ENCODE assay signal across 1 cellular context in the genomic region with DNA sequence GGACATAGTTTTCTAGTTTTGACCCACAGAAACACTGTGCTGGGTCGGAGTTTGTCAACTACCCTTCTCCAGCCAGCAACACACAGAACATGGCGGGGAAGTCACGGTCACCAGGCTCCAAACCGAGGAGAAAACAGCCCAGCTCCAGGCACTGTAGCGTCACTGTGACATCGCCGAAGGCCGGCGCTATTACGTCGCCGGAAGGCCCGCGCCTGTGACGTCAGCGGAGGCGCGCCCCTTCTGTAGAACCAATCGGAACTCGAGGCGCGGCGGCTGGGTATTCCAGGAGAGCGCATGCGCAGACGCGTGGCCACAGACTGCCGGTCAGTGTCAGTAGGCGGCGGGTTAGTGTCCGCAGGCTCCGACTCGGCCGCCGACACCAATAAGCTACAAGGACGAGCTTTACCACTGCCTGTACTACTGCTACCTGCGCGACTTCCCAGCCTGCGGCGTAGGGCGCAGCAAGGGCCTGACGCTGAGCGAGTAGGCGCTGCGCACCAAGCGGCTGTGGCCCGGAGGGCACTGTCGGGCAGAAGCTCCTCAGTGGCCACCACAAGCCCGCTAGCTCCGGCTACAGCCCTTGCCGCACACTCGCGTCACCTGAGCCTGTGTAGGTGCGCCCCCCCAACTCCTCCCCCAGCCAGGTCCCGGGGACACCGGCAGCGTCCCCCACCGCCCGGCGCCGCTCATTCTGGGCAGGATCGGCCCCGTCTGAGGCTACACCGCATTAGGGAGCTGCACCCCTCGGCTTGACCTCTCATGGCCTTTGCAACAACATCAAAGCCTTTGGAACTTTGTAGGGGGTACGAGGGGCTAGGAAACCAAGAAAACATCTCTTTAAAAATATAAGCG.
TF ChIP-seq lines count a peak whose summit lies in the region.

No MANE protein-coding gene starts in this region.

TF ChIP-seq in HepG2, 621 proteins besides CTCF, POLR2A, EP300 and RAD21 (continued from another document and continues in another):
- TF ChIP-seq, protein P1, sequence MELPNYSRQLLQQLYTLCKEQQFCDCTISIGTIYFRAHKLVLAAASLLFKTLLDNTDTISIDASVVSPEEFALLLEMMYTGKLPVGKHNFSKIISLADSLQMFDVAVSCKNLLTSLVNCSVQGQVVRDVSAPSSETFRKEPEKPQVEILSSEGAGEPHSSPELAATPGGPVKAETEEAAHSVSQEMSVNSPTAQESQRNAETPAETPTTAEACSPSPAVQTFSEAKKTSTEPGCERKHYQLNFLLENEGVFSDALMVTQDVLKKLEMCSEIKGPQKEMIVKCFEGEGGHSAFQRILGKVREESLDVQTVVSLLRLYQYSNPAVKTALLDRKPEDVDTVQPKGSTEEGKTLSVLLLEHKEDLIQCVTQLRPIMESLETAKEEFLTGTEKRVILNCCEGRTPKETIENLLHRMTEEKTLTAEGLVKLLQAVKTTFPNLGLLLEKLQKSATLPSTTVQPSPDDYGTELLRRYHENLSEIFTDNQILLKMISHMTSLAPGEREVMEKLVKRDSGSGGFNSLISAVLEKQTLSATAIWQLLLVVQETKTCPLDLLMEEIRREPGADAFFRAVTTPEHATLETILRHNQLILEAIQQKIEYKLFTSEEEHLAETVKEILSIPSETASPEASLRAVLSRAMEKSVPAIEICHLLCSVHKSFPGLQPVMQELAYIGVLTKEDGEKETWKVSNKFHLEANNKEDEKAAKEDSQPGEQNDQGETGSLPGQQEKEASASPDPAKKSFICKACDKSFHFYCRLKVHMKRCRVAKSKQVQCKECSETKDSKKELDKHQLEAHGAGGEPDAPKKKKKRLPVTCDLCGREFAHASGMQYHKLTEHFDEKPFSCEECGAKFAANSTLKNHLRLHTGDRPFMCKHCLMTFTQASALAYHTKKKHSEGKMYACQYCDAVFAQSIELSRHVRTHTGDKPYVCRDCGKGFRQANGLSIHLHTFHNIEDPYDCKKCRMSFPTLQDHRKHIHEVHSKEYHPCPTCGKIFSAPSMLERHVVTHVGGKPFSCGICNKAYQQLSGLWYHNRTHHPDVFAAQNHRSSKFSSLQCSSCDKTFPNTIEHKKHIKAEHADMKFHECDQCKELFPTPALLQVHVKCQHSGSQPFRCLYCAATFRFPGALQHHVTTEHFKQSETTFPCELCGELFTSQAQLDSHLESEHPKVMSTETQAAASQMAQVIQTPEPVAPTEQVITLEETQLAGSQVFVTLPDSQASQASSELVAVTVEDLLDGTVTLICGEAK (IDR thresholded peaks at IDR 0.05): no peak
- TF ChIP-seq, protein P1 (CRISPR knock-in tag; IDR thresholded peaks at IDR 0.05): peak; percentile 21; the same call in 1 of the 2 replicates
- peak; percentile 55 for TF ChIP-seq ZNF121 (CRISPR knock-in tag; IDR thresholded peaks at IDR 0.05)
- TF ChIP-seq, protein P2, sequence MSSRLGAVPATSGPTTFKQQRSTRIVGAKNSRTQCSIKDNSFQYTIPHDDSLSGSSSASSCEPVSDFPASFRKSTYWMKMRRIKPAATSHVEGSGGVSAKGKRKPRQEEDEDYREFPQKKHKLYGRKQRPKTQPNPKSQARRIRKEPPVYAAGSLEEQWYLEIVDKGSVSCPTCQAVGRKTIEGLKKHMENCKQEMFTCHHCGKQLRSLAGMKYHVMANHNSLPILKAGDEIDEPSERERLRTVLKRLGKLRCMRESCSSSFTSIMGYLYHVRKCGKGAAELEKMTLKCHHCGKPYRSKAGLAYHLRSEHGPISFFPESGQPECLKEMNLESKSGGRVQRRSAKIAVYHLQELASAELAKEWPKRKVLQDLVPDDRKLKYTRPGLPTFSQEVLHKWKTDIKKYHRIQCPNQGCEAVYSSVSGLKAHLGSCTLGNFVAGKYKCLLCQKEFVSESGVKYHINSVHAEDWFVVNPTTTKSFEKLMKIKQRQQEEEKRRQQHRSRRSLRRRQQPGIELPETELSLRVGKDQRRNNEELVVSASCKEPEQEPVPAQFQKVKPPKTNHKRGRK (CRISPR knock-in tag; IDR thresholded peaks at IDR 0.05): no peak
- peak; percentile 92 for TF ChIP-seq RBFOX2 (IDR thresholded peaks at IDR 0.05; ENCODE audit: low read depth, low read length)
- 0 out of 2 replicates have a peak, but pooled peaks have one; percentile 25 for TF ChIP-seq ZNF431 (CRISPR knock-in tag; IDR thresholded peaks at IDR 0.05; ENCODE audit: borderline replicate concordance, low read depth)
- TF ChIP-seq KLF13 (CRISPR knock-in tag; IDR thresholded peaks at IDR 0.05): no peak
- TF ChIP-seq TEAD2 (CRISPR knock-in tag; IDR thresholded peaks at IDR 0.05): no peak
- peak; percentile 66; the same call in 1 of the 2 replicates for TF ChIP-seq SALL2 (CRISPR knock-in tag; IDR thresholded peaks at IDR 0.05)
- no peak for TF ChIP-seq ZNF430 (CRISPR knock-in tag; IDR thresholded peaks at IDR 0.05)
- TF ChIP-seq, protein P3, sequence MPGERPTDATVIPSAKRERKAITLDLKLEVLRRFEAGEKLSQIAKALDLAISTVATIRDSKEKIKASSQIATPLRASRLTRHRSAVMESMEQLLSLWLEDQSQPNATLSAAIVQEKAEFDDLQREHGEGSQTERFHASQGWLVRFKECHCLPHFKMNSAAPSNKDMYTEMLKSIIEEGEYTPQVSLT (CRISPR knock-in tag; IDR thresholded peaks at IDR 0.05; ENCODE audit: borderline replicate concordance, low read depth): no peak
- 0 out of 2 replicates have a peak, but pooled peaks have one; percentile 74 for TF ChIP-seq KAT7 (CRISPR knock-in tag; IDR thresholded peaks at IDR 0.05; ENCODE audit: borderline replicate concordance)
- TF ChIP-seq, protein P4, sequence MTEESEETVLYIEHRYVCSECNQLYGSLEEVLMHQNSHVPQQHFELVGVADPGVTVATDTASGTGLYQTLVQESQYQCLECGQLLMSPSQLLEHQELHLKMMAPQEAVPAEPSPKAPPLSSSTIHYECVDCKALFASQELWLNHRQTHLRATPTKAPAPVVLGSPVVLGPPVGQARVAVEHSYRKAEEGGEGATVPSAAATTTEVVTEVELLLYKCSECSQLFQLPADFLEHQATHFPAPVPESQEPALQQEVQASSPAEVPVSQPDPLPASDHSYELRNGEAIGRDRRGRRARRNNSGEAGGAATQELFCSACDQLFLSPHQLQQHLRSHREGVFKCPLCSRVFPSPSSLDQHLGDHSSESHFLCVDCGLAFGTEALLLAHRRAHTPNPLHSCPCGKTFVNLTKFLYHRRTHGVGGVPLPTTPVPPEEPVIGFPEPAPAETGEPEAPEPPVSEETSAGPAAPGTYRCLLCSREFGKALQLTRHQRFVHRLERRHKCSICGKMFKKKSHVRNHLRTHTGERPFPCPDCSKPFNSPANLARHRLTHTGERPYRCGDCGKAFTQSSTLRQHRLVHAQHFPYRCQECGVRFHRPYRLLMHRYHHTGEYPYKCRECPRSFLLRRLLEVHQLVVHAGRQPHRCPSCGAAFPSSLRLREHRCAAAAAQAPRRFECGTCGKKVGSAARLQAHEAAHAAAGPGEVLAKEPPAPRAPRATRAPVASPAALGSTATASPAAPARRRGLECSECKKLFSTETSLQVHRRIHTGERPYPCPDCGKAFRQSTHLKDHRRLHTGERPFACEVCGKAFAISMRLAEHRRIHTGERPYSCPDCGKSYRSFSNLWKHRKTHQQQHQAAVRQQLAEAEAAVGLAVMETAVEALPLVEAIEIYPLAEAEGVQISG (CRISPR knock-in tag; IDR thresholded peaks at IDR 0.05): peak; percentile 78
- no peak for TF ChIP-seq SUZ12 (IDR thresholded peaks at IDR 0.05; ENCODE audit: low read depth, low read length)
- TF ChIP-seq CBX5 (CRISPR knock-in tag; IDR thresholded peaks at IDR 0.05; ENCODE audit: borderline replicate concordance): no peak; the same call in 1 of the 2 replicates
- no peak for TF ChIP-seq PTBP1 (IDR thresholded peaks at IDR 0.05; ENCODE audit: low read depth, low read length, poor library complexity, severe bottlenecking)
- TF ChIP-seq ZNF567 (CRISPR knock-in tag; IDR thresholded peaks at IDR 0.05; ENCODE audit: borderline replicate concordance): no peak; the same call in 1 of the 2 replicates
- no peak for TF ChIP-seq SOX13 (IDR thresholded peaks at IDR 0.05)
- no peak for TF ChIP-seq SOX13 (CRISPR knock-in tag; conservative IDR thresholded peaks at IDR 0.05 in 1 of 2, IDR thresholded peaks at IDR 0.05 in 1 of 2)
- no peak for TF ChIP-seq AHR (CRISPR knock-in tag; IDR thresholded peaks at IDR 0.05)
- TF ChIP-seq KLF16 (CRISPR knock-in tag; IDR thresholded peaks at IDR 0.05): 0 out of 4 replicates have a peak, but pooled peaks of 1 of the 2 experiments have one; percentile 23
- peak; percentile 87 for TF ChIP-seq SAP130 (CRISPR knock-in tag; IDR thresholded peaks at IDR 0.05; ENCODE audit: low read depth)
- no peak for TF ChIP-seq ZKSCAN5 (CRISPR knock-in tag; IDR thresholded peaks at IDR 0.05)
- no peak for TF ChIP-seq PHB2 (IDR thresholded peaks at IDR 0.05; ENCODE audit: partially characterized antibody)
- 0 out of 2 replicates have a peak, but pooled peaks have one; percentile 42 for TF ChIP-seq ZSCAN30 (CRISPR knock-in tag; IDR thresholded peaks at IDR 0.05)
- TF ChIP-seq, protein P5, sequence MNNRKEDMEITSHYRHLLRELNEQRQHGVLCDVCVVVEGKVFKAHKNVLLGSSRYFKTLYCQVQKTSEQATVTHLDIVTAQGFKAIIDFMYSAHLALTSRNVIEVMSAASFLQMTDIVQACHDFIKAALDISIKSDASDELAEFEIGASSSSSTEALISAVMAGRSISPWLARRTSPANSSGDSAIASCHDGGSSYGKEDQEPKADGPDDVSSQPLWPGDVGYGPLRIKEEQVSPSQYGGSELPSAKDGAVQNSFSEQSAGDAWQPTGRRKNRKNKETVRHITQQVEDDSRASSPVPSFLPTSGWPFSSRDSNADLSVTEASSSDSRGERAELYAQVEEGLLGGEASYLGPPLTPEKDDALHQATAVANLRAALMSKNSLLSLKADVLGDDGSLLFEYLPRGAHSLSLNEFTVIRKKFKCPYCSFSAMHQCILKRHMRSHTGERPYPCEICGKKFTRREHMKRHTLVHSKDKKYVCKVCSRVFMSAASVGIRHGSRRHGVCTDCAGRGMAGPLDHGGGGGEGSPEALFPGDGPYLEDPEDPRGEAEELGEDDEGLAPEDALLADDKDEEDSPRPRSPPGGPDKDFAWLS (CRISPR knock-in tag; IDR thresholded peaks at IDR 0.05; ENCODE audit: borderline replicate concordance): no peak
- TF ChIP-seq ELF1 (CRISPR knock-in tag; IDR thresholded peaks at IDR 0.05): peak; percentile 71
- TF ChIP-seq CENPT (CRISPR knock-in tag; IDR thresholded peaks at IDR 0.05; ENCODE audit: low read depth): no peak
- no peak for TF ChIP-seq AGO2 (optimal IDR thresholded peaks at IDR 0.05; ENCODE audit: low read depth, low read length)
- TF ChIP-seq ZNF616 (CRISPR knock-in tag; IDR thresholded peaks at IDR 0.05; ENCODE audit: low read depth): peak; percentile 67; the same call in 1 of the 2 replicates
- TF ChIP-seq, protein P6, sequence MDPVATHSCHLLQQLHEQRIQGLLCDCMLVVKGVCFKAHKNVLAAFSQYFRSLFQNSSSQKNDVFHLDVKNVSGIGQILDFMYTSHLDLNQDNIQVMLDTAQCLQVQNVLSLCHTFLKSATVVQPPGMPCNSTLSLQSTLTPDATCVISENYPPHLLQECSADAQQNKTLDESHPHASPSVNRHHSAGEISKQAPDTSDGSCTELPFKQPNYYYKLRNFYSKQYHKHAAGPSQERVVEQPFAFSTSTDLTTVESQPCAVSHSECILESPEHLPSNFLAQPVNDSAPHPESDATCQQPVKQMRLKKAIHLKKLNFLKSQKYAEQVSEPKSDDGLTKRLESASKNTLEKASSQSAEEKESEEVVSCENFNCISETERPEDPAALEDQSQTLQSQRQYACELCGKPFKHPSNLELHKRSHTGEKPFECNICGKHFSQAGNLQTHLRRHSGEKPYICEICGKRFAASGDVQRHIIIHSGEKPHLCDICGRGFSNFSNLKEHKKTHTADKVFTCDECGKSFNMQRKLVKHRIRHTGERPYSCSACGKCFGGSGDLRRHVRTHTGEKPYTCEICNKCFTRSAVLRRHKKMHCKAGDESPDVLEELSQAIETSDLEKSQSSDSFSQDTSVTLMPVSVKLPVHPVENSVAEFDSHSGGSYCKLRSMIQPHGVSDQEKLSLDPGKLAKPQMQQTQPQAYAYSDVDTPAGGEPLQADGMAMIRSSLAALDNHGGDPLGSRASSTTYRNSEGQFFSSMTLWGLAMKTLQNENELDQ (CRISPR knock-in tag; IDR thresholded peaks at IDR 0.05; ENCODE audit: borderline replicate concordance): no peak
- no peak for TF ChIP-seq HCFC1 (IDR thresholded peaks at IDR 0.05; ENCODE audit: low read depth, low read length)
- no peak for TF ChIP-seq ZNF207 (IDR thresholded peaks at IDR 0.05; ENCODE audit: borderline replicate concordance)
- TF ChIP-seq, protein P7, sequence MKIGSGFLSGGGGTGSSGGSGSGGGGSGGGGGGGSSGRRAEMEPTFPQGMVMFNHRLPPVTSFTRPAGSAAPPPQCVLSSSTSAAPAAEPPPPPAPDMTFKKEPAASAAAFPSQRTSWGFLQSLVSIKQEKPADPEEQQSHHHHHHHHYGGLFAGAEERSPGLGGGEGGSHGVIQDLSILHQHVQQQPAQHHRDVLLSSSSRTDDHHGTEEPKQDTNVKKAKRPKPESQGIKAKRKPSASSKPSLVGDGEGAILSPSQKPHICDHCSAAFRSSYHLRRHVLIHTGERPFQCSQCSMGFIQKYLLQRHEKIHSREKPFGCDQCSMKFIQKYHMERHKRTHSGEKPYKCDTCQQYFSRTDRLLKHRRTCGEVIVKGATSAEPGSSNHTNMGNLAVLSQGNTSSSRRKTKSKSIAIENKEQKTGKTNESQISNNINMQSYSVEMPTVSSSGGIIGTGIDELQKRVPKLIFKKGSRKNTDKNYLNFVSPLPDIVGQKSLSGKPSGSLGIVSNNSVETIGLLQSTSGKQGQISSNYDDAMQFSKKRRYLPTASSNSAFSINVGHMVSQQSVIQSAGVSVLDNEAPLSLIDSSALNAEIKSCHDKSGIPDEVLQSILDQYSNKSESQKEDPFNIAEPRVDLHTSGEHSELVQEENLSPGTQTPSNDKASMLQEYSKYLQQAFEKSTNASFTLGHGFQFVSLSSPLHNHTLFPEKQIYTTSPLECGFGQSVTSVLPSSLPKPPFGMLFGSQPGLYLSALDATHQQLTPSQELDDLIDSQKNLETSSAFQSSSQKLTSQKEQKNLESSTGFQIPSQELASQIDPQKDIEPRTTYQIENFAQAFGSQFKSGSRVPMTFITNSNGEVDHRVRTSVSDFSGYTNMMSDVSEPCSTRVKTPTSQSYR (CRISPR knock-in tag; IDR thresholded peaks at IDR 0.05; ENCODE audit: borderline replicate concordance): no peak
